Comparison of ENCODE assay signal across 9 cellular contexts in the genomic region with DNA sequence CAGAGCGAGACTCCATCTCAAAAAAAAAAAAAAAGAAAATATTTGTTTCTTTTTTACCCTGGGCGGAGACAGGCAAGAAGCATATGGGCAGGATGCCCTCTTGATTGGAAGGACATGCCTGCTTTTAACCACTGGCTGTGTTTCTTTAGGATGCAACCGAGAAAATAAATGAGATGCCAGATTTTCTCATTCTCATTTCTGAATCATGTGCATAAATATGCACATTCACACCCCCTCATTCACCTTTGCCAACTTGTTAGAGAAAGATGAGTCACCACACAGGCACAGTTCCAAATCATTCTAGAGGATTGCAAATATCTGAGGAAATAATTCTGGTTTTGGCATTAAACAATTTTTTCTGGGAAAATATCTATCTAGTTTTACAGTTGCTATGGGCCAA. TPM values are rescaled to one million over a fixed set of nuclear protein-coding genes. Genes with fewer than 3 reads are reported as not detected.
DNase-seq lines count a peak whose midpoint lies in the region; ATAC-seq, FAIRE-seq and TF ChIP-seq lines count a peak whose summit lies in the region.
"Had no signal": no experiment of that assay in that cellular context is flagged by ENCODE, and none has a peak within 500 bp of the region (broad histone marks: within the 10 kb centered on the region; RNA-seq: fewer than 3 reads in every experiment).

No MANE protein-coding gene starts in this region.

- ATAC-seq in GM18907 (IDR thresholded peaks at IDR 0.05; ENCODE audit: unreplicated experiment) (no peak), GM21515 (IDR thresholded peaks at IDR 0.05; ENCODE audit: unreplicated experiment) (no peak), GM18517 (IDR thresholded peaks at IDR 0.05; ENCODE audit: unreplicated experiment) (no peak)

- POLR2A ChIA-PET in BJ (lab: Charles Lee): no interaction called here
- POLR2A ChIA-PET in endothelial cell of umbilical vein (lab: Charles Lee): no interaction called here

- H3K27me3 ChIP-seq in BJ (ENCODE audit: control insufficient read depth, insufficient read depth, low read length) (no peaks in the 10 kb centered on the region), endothelial cell of umbilical vein (ENCODE audit: control insufficient read depth in 2 of 2, insufficient read depth in 2 of 2, low read length in 2 of 2) (no peaks in the 10 kb centered on the region), mucosa of rectum (ENCODE audit: control insufficient read depth in 2 of 2, insufficient read depth in 2 of 2, low read length in 2 of 2) (no peaks in the 10 kb centered on the region)

- intact Hi-C loops in endothelial cell of umbilical vein (cut with micrococcal nuclease): no loop called here

- no peaks in the 10 kb centered on the region for H4K20me1 ChIP-seq in endothelial cell of umbilical vein (replicated peaks; ENCODE audit: control insufficient read depth, extremely low read depth, insufficient read depth, low read length)

- FAIRE-seq in endothelial cell of umbilical vein (lab: Jason Lieb, UNC): peak; percentile 63

- no peak overlapping the region for H2AFZ ChIP-seq in endothelial cell of umbilical vein (ENCODE audit: low read depth, low read length)

- no peak overlapping the region for H3K4me3 ChIP-seq in BJ (ENCODE audit: low read depth, low read length)
- no peak overlapping the region for H3K4me3 ChIP-seq in endothelial cell of umbilical vein (replicated peaks in 1 of 3; ENCODE audit: insufficient read depth in 1 of 3, low read depth in 1 of 3, low read length in 3 of 3)
- H3K4me3 ChIP-seq in mucosa of rectum (ENCODE audit: low read length in 2 of 2): peak overlapping the region; percentile 47 to 62

- peaks cover 4% of the 10 kb centered on the region for H3K4me1 ChIP-seq in endothelial cell of umbilical vein (ENCODE audit: control insufficient read depth, extremely low read depth, insufficient read depth, low read length)
- H3K4me1 ChIP-seq in mucosa of rectum (ENCODE audit: control insufficient read depth in 2 of 2, insufficient read depth in 2 of 2, low read length in 2 of 2): peaks cover 3 to 46% of the 10 kb centered on the region in 2 donors

- H3K9me3 ChIP-seq in endothelial cell of umbilical vein (replicated peaks; ENCODE audit: control insufficient read depth, insufficient read depth, low read length) (no peaks in the 10 kb centered on the region), mucosa of rectum (ENCODE audit: control insufficient read depth in 2 of 2, low read length in 2 of 2) (no peaks in the 10 kb centered on the region)

- H3K79me2 ChIP-seq in endothelial cell of umbilical vein (ENCODE audit: control insufficient read depth, insufficient read depth, low read length): no peaks in the 10 kb centered on the region

- H3K27ac ChIP-seq in endothelial cell of umbilical vein (ENCODE audit: insufficient read depth, low read depth, low read length) (no peak overlapping the region), mucosa of rectum (ENCODE audit: low read depth in 2 of 2, low read length in 2 of 2) (peak overlapping the region; percentile 38 to 69)

- DNase-seq in BJ (ENCODE audit: low read depth) (peak; percentile 94), NCI-H226 (peak; percentile 96), endothelial cell of umbilical vein (ENCODE audit: low read depth, low spot score) (peak; percentile 84)
- DNase-seq in activated T-cell treated with anti-CD3 and anti-CD28 coated beads, Interleukin-2, amount 50 U/mL, for 48 hours: no peak

- BruUV-seq in endothelial cell of umbilical vein (replicated peaks; lab: Mats Ljungman, UMichigan): no TSS peak

- TF ChIP-seq CTCF in BJ (IDR thresholded peaks at IDR 0.05; ENCODE audit: insufficient read depth, low read depth, low read length): no peak
- no peak for TF ChIP-seq CTCF in endothelial cell of umbilical vein (IDR thresholded peaks at IDR 0.05; ENCODE audit: extremely low read depth in 1 of 2, insufficient read depth in 1 of 2, low read depth in 1 of 2, low read length in 2 of 2)

- dilution Hi-C loops in endothelial cell of umbilical vein (cut with MboI; ENCODE audit: extremely low pct_ligation_motif_present, low sequenced_read_pairs): no loop called here

- no peaks in the 10 kb centered on the region for H3K36me3 ChIP-seq in BJ (ENCODE audit: control insufficient read depth, insufficient read depth, low read length)
- H3K36me3 ChIP-seq in endothelial cell of umbilical vein (ENCODE audit: control insufficient read depth in 2 of 2, extremely low read depth in 1 of 2, insufficient read depth in 2 of 2, low read length in 2 of 2): no peaks in the 10 kb centered on the region
- H3K36me3 ChIP-seq in mucosa of rectum (ENCODE audit: control insufficient read depth in 2 of 2, insufficient read depth in 2 of 2, low read length in 2 of 2): no peaks in the 10 kb centered on the region

- H3K9ac ChIP-seq in endothelial cell of umbilical vein (replicated peaks; ENCODE audit: extremely low read depth, insufficient read depth, low read length) (no peak overlapping the region), mucosa of rectum (ENCODE audit: low read depth in 1 of 2, low read length in 2 of 2) (peak overlapping the region in 1 of 2 donors; percentile 57)

- H3K9me1 ChIP-seq in endothelial cell of umbilical vein (replicated peaks; ENCODE audit: control insufficient read depth, extremely low read depth, insufficient read depth, low read length): no peaks in the 10 kb centered on the region

- CTCF ChIA-PET in BJ (lab: Yijun Ruan, JAX) (interaction anchor here (2.1 kb wide), 1 partner anchor 9 kb away, joined by 7 read pairs; no protein-coding TSS in a partner anchor), endothelial cell of umbilical vein (lab: Charles Lee) (interaction anchor here (1.5 kb wide), 1 partner anchor 10 kb away, joined by 3 read pairs; no protein-coding TSS in a partner anchor)

- TF ChIP-seq POLR2A in endothelial cell of umbilical vein (IDR thresholded peaks at IDR 0.05; ENCODE audit: low read depth, low read length): no peak

- H3K4me2 ChIP-seq in endothelial cell of umbilical vein (ENCODE audit: insufficient read depth, low read length): no peak overlapping the region

TF ChIP-seq in endothelial cell of umbilical vein, 7 proteins besides CTCF, POLR2A, EP300 and RAD21:
- TF ChIP-seq MYC (IDR thresholded peaks at IDR 0.05; ENCODE audit: low read depth, low read length): no peak
- TF ChIP-seq JUN (IDR thresholded peaks at IDR 0.05; ENCODE audit: borderline replicate concordance, insufficient read depth, insufficient read length, low read depth): peak; percentile 85
- TF ChIP-seq FOS (IDR thresholded peaks at IDR 0.05; ENCODE audit: borderline replicate concordance, insufficient read depth, low read length): peak; percentile 84

RNA-seq across cellular contexts. Expression of gene LIPH, which starts 3.3 kb away (rescaled TPM):
- polyA plus RNA-seq in BJ (2011; rRNA removed): 0.17 and 0.20 TPM in 2 replicates
- polyA minus RNA-seq in BJ (2011; rRNA and poly(A)+ RNA removed): 0.14 and 0.15 TPM in 2 replicates
- not detected in 2 replicates for total RNA-seq in endothelial cell of umbilical vein
- not detected in 2 replicates for polyA plus RNA-seq in endothelial cell of umbilical vein
- polyA plus RNA-seq in endothelial cell of umbilical vein (2011; cell fraction: cytosol; rRNA removed): not detected in 2 replicates
- polyA plus RNA-seq in endothelial cell of umbilical vein (2011; cell fraction: nucleus; rRNA removed): not detected in 2 replicates
- polyA plus RNA-seq in endothelial cell of umbilical vein (2012): not detected in 2 replicates
- polyA minus RNA-seq in endothelial cell of umbilical vein: not detected in 2 replicates
- 8.5 TPM for polyA minus RNA-seq in endothelial cell of umbilical vein (2011; cell fraction: cytosol; rRNA and poly(A)+ RNA removed)
- not detected in 2 replicates for polyA minus RNA-seq in endothelial cell of umbilical vein (2011; cell fraction: nucleus; rRNA and poly(A)+ RNA removed)
- total RNA-seq: activated CD8-positive, alpha-beta memory T cell treated with anti-CD3 and anti-CD28 coated beads for 36 hours had no signal

RNA-seq across cellular contexts. Expression of gene SENP2, which starts 37.0 kb away (rescaled TPM):
- 9.9 and 16.9 TPM in 2 replicates for polyA plus RNA-seq in BJ (2011; rRNA removed)
- 2.7 and 3.0 TPM in 2 replicates for polyA minus RNA-seq in BJ (2011; rRNA and poly(A)+ RNA removed)
- 38.9 and 40.4 TPM in 2 replicates for total RNA-seq in endothelial cell of umbilical vein
- 3.8 and 4.2 TPM in 2 replicates for polyA plus RNA-seq in endothelial cell of umbilical vein
- polyA plus RNA-seq in endothelial cell of umbilical vein (2011; cell fraction: cytosol; rRNA removed): 9.1 and 10.3 TPM in 2 replicates
- 9.4 and 16.8 TPM in 2 replicates for polyA plus RNA-seq in endothelial cell of umbilical vein (2011; cell fraction: nucleus; rRNA removed)
- 17.1 and 27.1 TPM in 2 replicates for polyA plus RNA-seq in endothelial cell of umbilical vein (2012)
- 8.2 and 10.0 TPM in 2 replicates for polyA minus RNA-seq in endothelial cell of umbilical vein
- 19.0 TPM for polyA minus RNA-seq in endothelial cell of umbilical vein (2011; cell fraction: cytosol; rRNA and poly(A)+ RNA removed)
- polyA minus RNA-seq in endothelial cell of umbilical vein (2011; cell fraction: nucleus; rRNA and poly(A)+ RNA removed): 8.4 and 9.9 TPM in 2 replicates

RNA-seq across cellular contexts. Expression of gene TMEM41A, which starts 50.3 kb away (rescaled TPM):
- 13.8 and 18.9 TPM in 2 replicates for polyA plus RNA-seq in BJ (2011; rRNA removed)
- 7.5 and 10.1 TPM in 2 replicates for polyA minus RNA-seq in BJ (2011; rRNA and poly(A)+ RNA removed)
- 16.0 and 16.8 TPM in 2 replicates for total RNA-seq in endothelial cell of umbilical vein
- 15.9 and 18.5 TPM in 2 replicates for polyA plus RNA-seq in endothelial cell of umbilical vein
- 12.1 and 13.1 TPM in 2 replicates for polyA plus RNA-seq in endothelial cell of umbilical vein (2011; cell fraction: cytosol; rRNA removed)
- polyA plus RNA-seq in endothelial cell of umbilical vein (2011; cell fraction: nucleus; rRNA removed): 13.8 and 14.3 TPM in 2 replicates
- 11.9 and 13.6 TPM in 2 replicates for polyA plus RNA-seq in endothelial cell of umbilical vein (2012)
- polyA minus RNA-seq in endothelial cell of umbilical vein: 22.1 and 24.0 TPM in 2 replicates
- 21.8 TPM for polyA minus RNA-seq in endothelial cell of umbilical vein (2011; cell fraction: cytosol; rRNA and poly(A)+ RNA removed)
- polyA minus RNA-seq in endothelial cell of umbilical vein (2011; cell fraction: nucleus; rRNA and poly(A)+ RNA removed): 14.2 and 19.2 TPM in 2 replicates

Comparison
In these comparisons a context has a peak if more than half of its experiments do, and no peak if none do; other contexts are left out.
1. DNase-seq: peak in BJ (single experiment), NCI-H226 (single experiment) and endothelial cell of umbilical vein (single experiment); none in activated T-cell treated with anti-CD3 and anti-CD28 coated beads, Interleukin-2, amount 50 U/mL, for 48 hours (0 of 2).
2. H3K4me3 ChIP-seq: peak in mucosa of rectum (2 of 2); none in BJ (single experiment) and endothelial cell of umbilical vein (0 of 3).